ENCODE assay signal across 10 cellular contexts in genomic region chr14:65940056-65940735, GRCh38.
DNase-seq lines count a peak whose midpoint lies in the region; ATAC-seq and TF ChIP-seq lines count a peak whose summit lies in the region.
"Had no signal": no experiment of that assay in that cellular context is flagged by ENCODE, and none has a peak within 500 bp of the region (broad histone marks: within the 10 kb centered on the region; RNA-seq: fewer than 3 reads in every experiment).

No MANE protein-coding gene starts in this region.

- TF ChIP-seq CTCF in neural crest cell (conservative IDR thresholded peaks at IDR 0.05) (peak; percentile 56), vagina (IDR thresholded peaks at IDR 0.05) (no peak)

- H3K27ac Mint-ChIP-seq in neural crest cell (ENCODE audit: unreplicated experiment): no peak overlapping the region

- no peak overlapping the region for H3K4me3 ChIP-seq in vagina
- H3K4me3 ChIP-seq: BLaER1, heart right ventricle had no signal

- H3K27me3 Mint-ChIP-seq in neural crest cell (ENCODE audit: low read depth): no peaks in the 10 kb centered on the region

- H3K27ac ChIP-seq in vagina: no peak overlapping the region
- H3K27ac ChIP-seq: BLaER1, heart right ventricle had no signal

- H3K9me3 ChIP-seq in vagina: no peaks in the 10 kb centered on the region
- H3K9me3 ChIP-seq: BLaER1, heart right ventricle had no signal

- intact Hi-C loops in vagina (cut with DNase I): no loop called here

- H3K9me3 Mint-ChIP-seq in neural crest cell: peaks cover 2% of the 10 kb centered on the region

- H3K4me3 Mint-ChIP-seq in neural crest cell: no peak overlapping the region

- peaks cover 5% of the 10 kb centered on the region for H3K4me1 Mint-ChIP-seq in neural crest cell

- H3K36me3 Mint-ChIP-seq in neural crest cell (ENCODE audit: low read depth): no peaks in the 10 kb centered on the region

- no peak for ATAC-seq in GM19324 (IDR thresholded peaks at IDR 0.05; ENCODE audit: low FRiP score, unreplicated experiment)
- ATAC-seq: heart right ventricle had no signal

- H3K4me1 ChIP-seq in vagina: no peaks in the 10 kb centered on the region
- H3K4me1 ChIP-seq: heart right ventricle had no signal

- no peak for TF ChIP-seq POLR2A in vagina (IDR thresholded peaks at IDR 0.05)

- peak; percentile 32 for DNase-seq in NOMO-1 treated with DMSO at 0.1 percent for 48 hours (lab: John Stamatoyannopoulos, UW; ENCODE audit: unreplicated experiment)
- no peak for DNase-seq in NOMO-1 treated with dmso at 0.1 percent for 144 hours (lab: John Stamatoyannopoulos, UW; ENCODE audit: unreplicated experiment)
- peak; percentile 16 for DNase-seq in HuH-7 (ENCODE audit: low spot score)
- peak; percentile 46 for DNase-seq in SW480 (ENCODE audit: low spot score)
- peak; percentile 14 for DNase-seq in neural crest cell (ENCODE audit: low read depth, low spot score)
- DNase-seq in HPDE6-E6E7 (ENCODE audit: extremely low spot score): no peak
- no peak for DNase-seq in vagina (ENCODE audit: extremely low spot score in 2 of 2)
- DNase-seq: heart right ventricle had no signal

- no peaks in the 10 kb centered on the region for H3K27me3 ChIP-seq in vagina
- H3K27me3 ChIP-seq: BLaER1 had no signal

- H3K36me3 ChIP-seq in vagina: no peaks in the 10 kb centered on the region
- H3K36me3 ChIP-seq: BLaER1, heart right ventricle had no signal

Comparison
In these comparisons a context has a peak if more than half of its experiments do, and no peak if none do; other contexts are left out.
1. DNase-seq: peak in NOMO-1 treated with DMSO at 0.1 percent for 48 hours (single experiment), HuH-7 (single experiment), SW480 (single experiment) and neural crest cell (single experiment); none in NOMO-1 treated with dmso at 0.1 percent for 144 hours (single experiment), HPDE6-E6E7 (single experiment) and vagina (0 of 2).